Comparison of ENCODE assay signal across 8 cellular contexts in genomic region chr7:44044315-44045225, GRCh38. TPM values are rescaled to one million over a fixed set of nuclear protein-coding genes. Genes with fewer than 3 reads are reported as not detected.
A peak's percentile ranks its signal among the peaks of the same experiment; 100 is the strongest.
DNase-seq lines count a peak whose midpoint lies in the region; ATAC-seq and TF ChIP-seq lines count a peak whose summit lies in the region.

DBNL (plus strand) TSS chr7:44044702; CDS start chr7:44044738, 36 bp downstream.

- H3K4me2 ChIP-seq in H9 (ENCODE audit: insufficient read depth, insufficient read length, low read length) (peak within 1 kb of the TSS; percentile 81), MM.1S (ENCODE audit: low read depth, low read length) (peak within 1 kb of the TSS; percentile 81), SK-N-SH (peak within 1 kb of the TSS; percentile 90)

- H3K14ac ChIP-seq in H9 (ENCODE audit: insufficient read depth, low read length) = no peak within 1 kb of the TSS

- H3K79me2 ChIP-seq in H9 (ENCODE audit: insufficient read depth, low read length) = peaks cover 2% of the 10 kb centered on the region; the same call in 1 of the 2 replicates
- H3K79me2 ChIP-seq in MM.1S (ENCODE audit: low read length) = peaks cover 48% of the 10 kb centered on the region
- peaks cover 51% of the 10 kb centered on the region for H3K79me2 ChIP-seq in SK-N-SH (ENCODE audit: insufficient read depth)

- H3K4me1 Mint-ChIP-seq in H9 = peaks cover 14 to 21% of the 10 kb centered on the region in 2 experiments
- peaks cover 48% of the 10 kb centered on the region for H3K4me1 Mint-ChIP-seq in activated naive CD4-positive, alpha-beta T cell treated with anti-CD3 and anti-CD28 coated beads, Interleukin-2, amount 50 U/mL, for 24 hours

- H3F3A ChIP-seq in MM.1S (ENCODE audit: insufficient read depth, low read length) (peaks cover 25% of the 10 kb centered on the region; the same call in 1 of the 2 replicates), SK-N-SH (replicated peaks; ENCODE audit: insufficient read depth) (peaks cover 8% of the 10 kb centered on the region)

- H3K4ac ChIP-seq in H9 (ENCODE audit: low read depth, low read length) = no peak within 1 kb of the TSS

- H4K20me1 ChIP-seq in H9 (ENCODE audit: control insufficient read depth, insufficient read depth, insufficient read length) (no peaks in the 10 kb centered on the region), MM.1S (ENCODE audit: insufficient read depth, low read length) (peaks cover 7% of the 10 kb centered on the region; the same call in 1 of the 2 replicates), SK-N-SH (ENCODE audit: insufficient read depth) (peaks cover 37% of the 10 kb centered on the region)

- peaks cover 15% of the 10 kb centered on the region for H3K23me2 ChIP-seq in H9 (ENCODE audit: insufficient read length, low read depth, low read length, poor library complexity, severe bottlenecking)

- H3K4me3 Mint-ChIP-seq in H9 = peak within 1 kb of the TSS; percentile 84 to 87
- peak within 1 kb of the TSS; percentile 91 for H3K4me3 Mint-ChIP-seq in activated naive CD4-positive, alpha-beta T cell treated with anti-CD3 and anti-CD28 coated beads, Interleukin-2, amount 50 U/mL, for 24 hours

- DNase-seq in GDM1 (lab: John Stamatoyannopoulos, UW) = peak; percentile 77
- peak; percentile 94 for DNase-seq in H9
- peak; percentile 93 for DNase-seq in MM.1S
- DNase-seq in SK-N-SH = peak; percentile 99
- DNase-seq in globus pallidus (ENCODE audit: low spot score) = peak; percentile 92
- peak; percentile 82 for DNase-seq in omental fat pad (ENCODE audit: low spot score)

- H3K9me2 ChIP-seq in MM.1S (replicated peaks; ENCODE audit: insufficient read depth, low read length) (no peaks in the 10 kb centered on the region), SK-N-SH (no peaks in the 10 kb centered on the region)

- H3K27ac Mint-ChIP-seq in H9 = peak within 1 kb of the TSS; percentile 27 to 92 (median 81); a peak in 3 of 7 replicates
- H3K27ac Mint-ChIP-seq in activated naive CD4-positive, alpha-beta T cell treated with anti-CD3 and anti-CD28 coated beads, Interleukin-2, amount 50 U/mL, for 24 hours = peak within 1 kb of the TSS; percentile 94

- no peak within 1 kb of the TSS for H4K8ac ChIP-seq in H9 (replicated peaks; ENCODE audit: insufficient read length, low read depth, low read length)

- H3K4me3 ChIP-seq in MM.1S (ENCODE audit: low read length) (peak within 1 kb of the TSS; percentile 94), SK-N-SH (ENCODE audit: low read depth in 2 of 2, low read length in 1 of 2) (peak within 1 kb of the TSS; percentile 75 to 94)

- no peak for TF ChIP-seq EP300 in SK-N-SH (IDR thresholded peaks at IDR 0.05; ENCODE audit: borderline replicate concordance in 1 of 2, low read depth in 1 of 2, low read length in 1 of 2)

- H4K91ac ChIP-seq in H9 (ENCODE audit: insufficient read length, low read depth, low read length) = no peak within 1 kb of the TSS

- peak; percentile 89 for ATAC-seq in omental fat pad (ENCODE audit: low FRiP score)

- no peak within 1 kb of the TSS for H2BK15ac ChIP-seq in H9 (ENCODE audit: low read depth, low read length)

- no peak within 1 kb of the TSS for H2BK120ac ChIP-seq in H9 (ENCODE audit: low read depth, low read length, poor library complexity, severe bottlenecking)

- H4K5ac ChIP-seq in H9 (ENCODE audit: insufficient read length, low read depth, low read length) = no peak within 1 kb of the TSS

- H3K36me3 ChIP-seq in MM.1S (replicated peaks; ENCODE audit: insufficient read depth, low read length) = no peaks in the 10 kb centered on the region
- H3K36me3 ChIP-seq in SK-N-SH (replicated peaks in 1 of 2; ENCODE audit: control insufficient read depth in 1 of 2, insufficient read depth in 2 of 2, low read length in 1 of 2) = peaks cover 11 to 21% of the 10 kb centered on the region in 2 experiments

- H3K4me1 ChIP-seq in H9 (ENCODE audit: insufficient read depth, low read length) = no peaks in the 10 kb centered on the region; the same call in 1 of the 2 replicates
- peaks cover 23% of the 10 kb centered on the region for H3K4me1 ChIP-seq in MM.1S (ENCODE audit: low read length)
- peaks cover 9 to 26% of the 10 kb centered on the region in 2 experiments for H3K4me1 ChIP-seq in SK-N-SH (ENCODE audit: control insufficient read depth in 1 of 2, insufficient read depth in 2 of 2, low read depth in 1 of 2, low read length in 1 of 2)

- no peak within 1 kb of the TSS for H2AK5ac ChIP-seq in H9 (ENCODE audit: insufficient read length, low read length)

- H2BK20ac ChIP-seq in H9 (ENCODE audit: low read depth, low read length, poor library complexity, severe bottlenecking) = no peak within 1 kb of the TSS

- peaks cover 2 to 3% of the 10 kb centered on the region in 2 experiments; a peak in 4 of 5 replicates for H3K9me3 Mint-ChIP-seq in H9
- H3K9me3 Mint-ChIP-seq in activated naive CD4-positive, alpha-beta T cell treated with anti-CD3 and anti-CD28 coated beads, Interleukin-2, amount 50 U/mL, for 24 hours = no peaks in the 10 kb centered on the region

- no peak within 1 kb of the TSS for H3T11ph ChIP-seq in H9 (ENCODE audit: low read length)

- peaks cover 0 to 11% (median 1%) of the 10 kb centered on the region in 3 experiments; a peak in 5 of 7 replicates for H3K36me3 Mint-ChIP-seq in H9 (ENCODE audit: insufficient read depth in 1 of 3, low read depth in 3 of 3)
- peaks cover 3% of the 10 kb centered on the region for H3K36me3 Mint-ChIP-seq in activated naive CD4-positive, alpha-beta T cell treated with anti-CD3 and anti-CD28 coated beads, Interleukin-2, amount 50 U/mL, for 24 hours

- H3K79me1 ChIP-seq in H9 (ENCODE audit: insufficient read depth, low read depth, low read length, poor library complexity, severe bottlenecking) = no peaks in the 10 kb centered on the region

- no peak for TF ChIP-seq RAD21 in SK-N-SH (IDR thresholded peaks at IDR 0.05; ENCODE audit: low read length)

- no peak within 1 kb of the TSS for H2BK12ac ChIP-seq in H9 (ENCODE audit: insufficient read length, low read depth, low read length)

- H3K18ac ChIP-seq in H9 (ENCODE audit: insufficient read length, low read depth, low read length) = no peak within 1 kb of the TSS

- H3K27ac ChIP-seq in H9 (ENCODE audit: insufficient read length, low read depth, low read length) (no peak within 1 kb of the TSS), MM.1S (ENCODE audit: low read length) (peak within 1 kb of the TSS; percentile 66), SK-N-SH (ENCODE audit: low read depth in 2 of 2, low read length in 1 of 2) (peak within 1 kb of the TSS; percentile 61 to 95), temporal lobe (ENCODE audit: low read depth, low read length) (peak within 1 kb of the TSS; percentile 22)

- H2AFZ ChIP-seq in H9 (ENCODE audit: low read length) = peak within 1 kb of the TSS; percentile 11
- H2AFZ ChIP-seq in MM.1S (ENCODE audit: low read length) = peak within 1 kb of the TSS; percentile 85
- peak within 1 kb of the TSS; percentile 86 for H2AFZ ChIP-seq in SK-N-SH (ENCODE audit: low read depth)

- no peak within 1 kb of the TSS for H3K56ac ChIP-seq in H9 (ENCODE audit: insufficient read length, low read depth, low read length)

- no CpG with 5 or more reads among the region's 74 CpGs for WGBS in H9 (ENCODE audit: extremely low coverage, insufficient read length, low lambda C conversion rate)
- WGBS in SK-N-SH (ENCODE audit: low lambda C conversion rate) = under 1% methylated on average over 55 of the region's 74 CpGs

- H3K9ac ChIP-seq in H9 (ENCODE audit: extremely low read depth, insufficient read length, low read length) (peak within 1 kb of the TSS; percentile 51), MM.1S (ENCODE audit: low read length) (peak within 1 kb of the TSS; percentile 90), SK-N-SH (peak within 1 kb of the TSS; percentile 80)

- H3K27me3 ChIP-seq in H9 (ENCODE audit: insufficient read depth, low read length) (no peaks in the 10 kb centered on the region), MM.1S (replicated peaks; ENCODE audit: insufficient read depth, low read length) (no peaks in the 10 kb centered on the region), SK-N-SH (ENCODE audit: insufficient read depth) (no peaks in the 10 kb centered on the region)

- no peak for TF ChIP-seq CTCF in H9 (conservative IDR thresholded peaks at IDR 0.05)
- TF ChIP-seq CTCF in MM.1S (IDR thresholded peaks at IDR 0.05; ENCODE audit: low read length) = no peak
- no peak for TF ChIP-seq CTCF in SK-N-SH (IDR thresholded peaks at IDR 0.05)
- no peak for TF ChIP-seq CTCF in omental fat pad (IDR thresholded peaks at IDR 0.05)

- CTCF ChIA-PET in SK-N-SH (lab: Yijun Ruan, JAX) = interaction anchor here (0.7 to 1.9 kb wide), 6 partner anchors 13 to 152 kb away, joined by 3 to 8 read pairs (median 4); no protein-coding TSS in a partner anchor

- peaks cover 19% of the 10 kb centered on the region for H3K27me3 Mint-ChIP-seq in H9 (ENCODE audit: low read depth)
- H3K27me3 Mint-ChIP-seq in activated naive CD4-positive, alpha-beta T cell treated with anti-CD3 and anti-CD28 coated beads, Interleukin-2, amount 50 U/mL, for 24 hours = no peaks in the 10 kb centered on the region

- no peak within 1 kb of the TSS for H3K23ac ChIP-seq in H9 (ENCODE audit: insufficient read length, low read depth, low read length)

- H2BK5ac ChIP-seq in H9 (ENCODE audit: insufficient read length, low read length) = no peak within 1 kb of the TSS

- H3K9me3 ChIP-seq in H9 (ENCODE audit: control insufficient read depth, low read depth, low read length) = no peaks in the 10 kb centered on the region
- no peaks in the 10 kb centered on the region for H3K9me3 ChIP-seq in MM.1S (replicated peaks; ENCODE audit: insufficient read depth, low read length)
- H3K9me3 ChIP-seq in SK-N-SH = no peaks in the 10 kb centered on the region

- POLR2A ChIA-PET in SK-N-SH (lab: Yijun Ruan, JAX) = interaction anchor here (0.6 to 1.7 kb wide), 11 partner anchors 9 to 175 kb away, joined by 3 to 11 read pairs (median 5); partner anchors contain the start of genes MRPS24, PGAM2 and YKT6

TF ChIP-seq in SK-N-SH, 30 proteins besides CTCF, POLR2A, EP300 and RAD21 (continues in another document):
- TF ChIP-seq TCF12 (IDR thresholded peaks at IDR 0.05) (peak; percentile 54; the same call in 1 of the 2 replicates), RXRA (IDR thresholded peaks at IDR 0.05; ENCODE audit: borderline replicate concordance, low read depth) (no peak), POLR2AphosphoS5 (IDR thresholded peaks at IDR 0.05; ENCODE audit: low read depth, low read length) (peak; percentile 99), RFX5 (IDR thresholded peaks at IDR 0.05; ENCODE audit: low read length) (no peak), USF2 (IDR thresholded peaks at IDR 0.05; ENCODE audit: borderline replicate concordance, low read depth, low read length) (no peak; the same call in 1 of the 2 replicates)

RNA-seq across cellular contexts. Expression of gene DBNL, which starts in this region (rescaled TPM):
- total RNA-seq in H9 (2021) (51.3 and 52.8 TPM in 2 replicates), omental fat pad (100 to 1,000 TPM; 106 to 160 (median 127) TPM), temporal lobe (36.6 TPM)
- 230 and 244 TPM in 2 replicates for polyA plus RNA-seq in SK-N-SH (2012; rRNA removed)
- polyA plus RNA-seq in SK-N-SH (2012; cell fraction: cytosol; rRNA removed) = 127 and 173 TPM in 2 replicates
- 290 and 333 TPM in 2 replicates for polyA plus RNA-seq in SK-N-SH (2012; cell fraction: nucleus; rRNA removed)

Comparison
In these comparisons a context has a peak if more than half of its experiments do, and no peak if none do; other contexts are left out.
1. H2AFZ ChIP-seq: peak in every context shown above with its lines; median percentile 86 in SK-N-SH; 85 in MM.1S; 11 in H9.